ENCODE assay signal across 13 cellular contexts in genomic region chr14:72736348-72736747, GRCh38.
DNase-seq lines count a peak whose midpoint lies in the region; ATAC-seq, FAIRE-seq and TF ChIP-seq lines count a peak whose summit lies in the region.
"Had no signal": no experiment of that assay in that cellular context is flagged by ENCODE, and none has a peak within 500 bp of the region (broad histone marks: within the 10 kb centered on the region; RNA-seq: fewer than 3 reads in every experiment).

No MANE protein-coding gene starts in this region.

- no peaks in the 10 kb centered on the region for H4K20me1 ChIP-seq in BLaER1
- H4K20me1 ChIP-seq in astrocyte (ENCODE audit: insufficient read depth, low read length), result no peaks in the 10 kb centered on the region

- no peak overlapping the region for H3K4me3 ChIP-seq in BLaER1
- no peak overlapping the region for H3K4me3 ChIP-seq in astrocyte (ENCODE audit: insufficient read depth, low read depth, low read length)
- H3K4me3 ChIP-seq: thoracic aorta had no signal

- H3K27me3 ChIP-seq in BLaER1 (no peaks in the 10 kb centered on the region), astrocyte (ENCODE audit: insufficient read depth, low read length) (no peaks in the 10 kb centered on the region)

- H3K4me1 Mint-ChIP-seq in HFFc6 (ENCODE audit: low read depth) (peaks cover 39% of the 10 kb centered on the region), astrocyte (ENCODE audit: low read depth, unreplicated experiment) (no peaks in the 10 kb centered on the region)
- H3K4me1 Mint-ChIP-seq: central memory CD8-positive, alpha-beta T cell had no signal

- H3K36me3 Mint-ChIP-seq in HFFc6 (ENCODE audit: low read depth) (peaks cover 11% of the 10 kb centered on the region), astrocyte (ENCODE audit: low read depth, unreplicated experiment) (peaks cover 6% of the 10 kb centered on the region)

- H3K27ac Mint-ChIP-seq in HFFc6 (peak overlapping the region; percentile 69), astrocyte (ENCODE audit: unreplicated experiment) (no peak overlapping the region)

- H3K27me3 Mint-ChIP-seq in HFFc6 (ENCODE audit: insufficient read depth) (peaks cover 3% of the 10 kb centered on the region; the same call in 1 of the 2 replicates), astrocyte (ENCODE audit: low read depth, unreplicated experiment) (peaks cover 7% of the 10 kb centered on the region)

- no peak overlapping the region for H2AFZ ChIP-seq in astrocyte (ENCODE audit: low read depth, low read length)

- H3K9ac ChIP-seq in BLaER1 (no peak overlapping the region), astrocyte (ENCODE audit: low read length) (no peak overlapping the region)

- H3K9me3 Mint-ChIP-seq in HFFc6 (no peaks in the 10 kb centered on the region), astrocyte (ENCODE audit: unreplicated experiment) (no peaks in the 10 kb centered on the region)
- H3K9me3 Mint-ChIP-seq: central memory CD8-positive, alpha-beta T cell had no signal

- peak overlapping the region; percentile 57 for H3K4me3 Mint-ChIP-seq in HFFc6
- H3K4me3 Mint-ChIP-seq in astrocyte (ENCODE audit: unreplicated experiment), result no peak overlapping the region
- H3K4me3 Mint-ChIP-seq: central memory CD8-positive, alpha-beta T cell had no signal

- no peaks in the 10 kb centered on the region for H3K9me3 ChIP-seq in BLaER1
- H3K9me3 ChIP-seq in astrocyte (ENCODE audit: insufficient read depth, low read depth, low read length), result no peaks in the 10 kb centered on the region
- H3K9me3 ChIP-seq: thoracic aorta had no signal

- peak; percentile 63 for TF ChIP-seq CTCF in HFFc6 (IDR thresholded peaks at IDR 0.05)
- no peak for TF ChIP-seq CTCF in astrocyte (IDR thresholded peaks at IDR 0.05; ENCODE audit: insufficient read depth, low read depth, low read length)

- peaks cover 3% of the 10 kb centered on the region for H3K79me2 ChIP-seq in astrocyte (ENCODE audit: insufficient read depth, low read length)

- ATAC-seq in left lobe of liver (peak; percentile 86), GM21529 (IDR thresholded peaks at IDR 0.05; ENCODE audit: unreplicated experiment) (no peak), HG03469 (IDR thresholded peaks at IDR 0.05; ENCODE audit: unreplicated experiment) (no peak)

- H3K36me3 ChIP-seq in BLaER1, result no peaks in the 10 kb centered on the region
- no peaks in the 10 kb centered on the region for H3K36me3 ChIP-seq in astrocyte (ENCODE audit: insufficient read depth, low read length)
- H3K36me3 ChIP-seq: thoracic aorta had no signal

- no peak overlapping the region for H3K27ac ChIP-seq in BLaER1
- H3K27ac ChIP-seq in astrocyte (ENCODE audit: low read depth, low read length), result no peak overlapping the region
- H3K27ac ChIP-seq: thoracic aorta had no signal

- peak; percentile 80 for DNase-seq in HFFc6
- peak; percentile 91 for DNase-seq in astrocyte (ENCODE audit: low read depth)
- DNase-seq in left lobe of liver (ENCODE audit: low spot score), result peak; percentile 41
- DNase-seq in medulla oblongata (ENCODE audit: extremely low spot score), result no peak
- DNase-seq in MV-4-11 (lab: John Stamatoyannopoulos, UW), result no peak
- DNase-seq: NCI-H510A treated with DMSO at 0.1 percent for 48 hours; stimulated activated CD4-positive, alpha-beta T cell treated with anti-CD3 and anti-CD28 coated beads, Interleukin-1b, Interleukin-23, amount 100 ng/mL, for 48 hours; T1000 had no signal

- peak overlapping the region; percentile 33; the same call in 1 of the 2 replicates for H3K4me2 ChIP-seq in BLaER1
- H3K4me2 ChIP-seq in astrocyte (ENCODE audit: low read length), result peak overlapping the region; percentile 14

- peak; percentile 29 for FAIRE-seq in astrocyte (lab: Jason Lieb, UNC)

- H3K4me1 ChIP-seq in BLaER1 (peaks cover 20% of the 10 kb centered on the region), astrocyte (ENCODE audit: insufficient read depth, low read length) (peaks cover 19% of the 10 kb centered on the region)

Comparison
In these comparisons a context has a peak if more than half of its experiments do, and no peak if none do; other contexts are left out.
1. DNase-seq: peak in HFFc6 (single experiment), astrocyte (single experiment) and left lobe of liver (single experiment); none in medulla oblongata (single experiment) and MV-4-11 (single experiment).